25 cellular contexts compared by ENCODE assay signal in genomic region chr5:138790684-138791083, GRCh38. TPM values are rescaled to one million over a fixed set of nuclear protein-coding genes. Genes with fewer than 3 reads are reported as not detected.
DNase-seq lines count a peak whose midpoint lies in the region; ATAC-seq and TF ChIP-seq lines count a peak whose summit lies in the region.
"Had no signal": no experiment of that assay in that cellular context is flagged by ENCODE, and none has a peak within 500 bp of the region (broad histone marks: within the 10 kb centered on the region; RNA-seq: fewer than 3 reads in every experiment).

No MANE protein-coding gene starts in this region.

- no peaks in the 10 kb centered on the region for H3K27me3 ChIP-seq in brain microvascular endothelial cell (replicated peaks)
- no peaks in the 10 kb centered on the region for H3K27me3 ChIP-seq in gastroesophageal sphincter
- H3K27me3 ChIP-seq: body of pancreas, colonic mucosa, neural progenitor cell, tibial nerve had no signal

- H3K27ac Mint-ChIP-seq in HFFc6 (peak overlapping the region; percentile 50), natural killer cell (peak overlapping the region; percentile 53 to 68)
- H3K27ac Mint-ChIP-seq: activated naive CD4-positive, alpha-beta T cell treated with anti-CD3 and anti-CD28 coated beads, Interleukin-2, amount 50 U/mL, for 72 hours; activated T-helper 1 cell treated with anti-CD3 and anti-CD28 coated beads, Interleukin-12 subunit alpha, Interleukin-12 subunit beta, Interleukin-2, Interleukin-4 antibody, amounts not matched to agents 30 ng/mL and 10 ng/mL and 1 ng/mL, durations not matched to agents 14 hours and 24 hours and 36 hours; CD4-positive, CD25-positive, alpha-beta regulatory T cell; neural progenitor cell had no signal

- peak; percentile 84 to 94 (median 90) for ATAC-seq in natural killer cell
- no peak for ATAC-seq in gastroesophageal sphincter
- ATAC-seq in HG03571 (IDR thresholded peaks at IDR 0.05; ENCODE audit: unreplicated experiment) = no peak
- no peak for ATAC-seq in HG02885 (IDR thresholded peaks at IDR 0.05; ENCODE audit: poor library complexity, unreplicated experiment)
- ATAC-seq: body of pancreas had no signal

- H3K9me3 Mint-ChIP-seq in HFFc6 = no peaks in the 10 kb centered on the region
- H3K9me3 Mint-ChIP-seq in natural killer cell = no peaks in the 10 kb centered on the region
- H3K9me3 Mint-ChIP-seq: activated naive CD4-positive, alpha-beta T cell treated with anti-CD3 and anti-CD28 coated beads, Interleukin-2, amount 50 U/mL, for 72 hours; activated T-helper 1 cell treated with anti-CD3 and anti-CD28 coated beads, Interleukin-12 subunit alpha, Interleukin-12 subunit beta, Interleukin-2, Interleukin-4 antibody, amounts not matched to agents 30 ng/mL and 10 ng/mL and 1 ng/mL, durations not matched to agents 14 hours and 24 hours and 36 hours; endodermal cell; neural progenitor cell; stimulated activated naive CD8-positive, alpha-beta T cell treated with anti-CD3 and anti-CD28 coated beads, Interleukin-15, Interleukin-2, amounts not matched to agents 100 ng/mL and 50 ng/mL, for 24 hours had no signal

- WGBS in gastroesophageal sphincter (ENCODE audit: low coverage in 1 of 2), 2 donors = 40 to 77% methylated on average over 1 of the region's 1 CpG

- H3K4me3 ChIP-seq in brain microvascular endothelial cell (ENCODE audit: low read depth, low read length) (no peak overlapping the region), gastroesophageal sphincter (no peak overlapping the region)
- H3K4me3 ChIP-seq: body of pancreas, colonic mucosa, mucosa of descending colon, neural progenitor cell, tibial nerve had no signal

- intact Hi-C loops in natural killer cell (cut with micrococcal nuclease) = no loop called here

- H3K36me3 Mint-ChIP-seq in HFFc6 (ENCODE audit: low read depth) (peaks cover 11% of the 10 kb centered on the region), natural killer cell (no peaks in the 10 kb centered on the region)
- H3K36me3 Mint-ChIP-seq: activated naive CD4-positive, alpha-beta T cell treated with anti-CD3 and anti-CD28 coated beads, Interleukin-2, amount 50 U/mL, for 72 hours had no signal

- in situ Hi-C loops in brain microvascular endothelial cell (cut with HindIII; ENCODE audit: low pct_ligation_motif_present, low sequenced_read_pairs) = no loop called here

- TF ChIP-seq POLR2A in gastroesophageal sphincter (IDR thresholded peaks at IDR 0.05) = no peak

- no peaks in the 10 kb centered on the region for H3K9me3 ChIP-seq in gastroesophageal sphincter
- H3K9me3 ChIP-seq: body of pancreas, colonic mucosa, mucosa of descending colon, tibial nerve had no signal

- H3K27me3 Mint-ChIP-seq in HFFc6 (ENCODE audit: insufficient read depth) (no peaks in the 10 kb centered on the region; the same call in 1 of the 2 replicates), natural killer cell (ENCODE audit: low read depth in 2 of 2) (no peaks in the 10 kb centered on the region)
- H3K27me3 Mint-ChIP-seq: CD4-positive, CD25-positive, alpha-beta regulatory T cell had no signal

- no peak overlapping the region for H3K27ac ChIP-seq in brain microvascular endothelial cell
- H3K27ac ChIP-seq in gastroesophageal sphincter = no peak overlapping the region
- H3K27ac ChIP-seq: body of pancreas, colonic mucosa, neural progenitor cell, tibial nerve had no signal

- no peak for TF ChIP-seq CTCF in HFFc6 (IDR thresholded peaks at IDR 0.05)
- TF ChIP-seq CTCF in brain microvascular endothelial cell (IDR thresholded peaks at IDR 0.05; ENCODE audit: low read depth, low read length, missing control alignments) = no peak
- TF ChIP-seq CTCF in natural killer cell (IDR thresholded peaks at IDR 0.05) = no peak
- no peak for TF ChIP-seq CTCF in gastroesophageal sphincter (IDR thresholded peaks at IDR 0.05)

- peaks cover 9 to 83% (median 19%) of the 10 kb centered on the region in 3 donors for H3K4me1 ChIP-seq in gastroesophageal sphincter
- H3K4me1 ChIP-seq: colonic mucosa had no signal

- H3K4me1 Mint-ChIP-seq in HFFc6 (ENCODE audit: low read depth) (peaks cover 62% of the 10 kb centered on the region), natural killer cell (peaks cover 27 to 33% of the 10 kb centered on the region in 2 donors)

- H3K4me3 Mint-ChIP-seq in HFFc6 (no peak overlapping the region), natural killer cell (peak overlapping the region; percentile 47)
- H3K4me3 Mint-ChIP-seq: activated T-helper 1 cell treated with anti-CD3 and anti-CD28 coated beads, Interleukin-12 subunit alpha, Interleukin-12 subunit beta, Interleukin-2, Interleukin-4 antibody, amounts not matched to agents 30 ng/mL and 10 ng/mL and 1 ng/mL, durations not matched to agents 14 hours and 24 hours and 36 hours; CD4-positive, CD25-positive, alpha-beta regulatory T cell; endodermal cell; neural progenitor cell had no signal

- DNase-seq in EH (ENCODE audit: low read depth) = peak; percentile 41
- peak; percentile 39 for DNase-seq in HFFc6
- peak; percentile 48 for DNase-seq in brain microvascular endothelial cell
- no peak for DNase-seq in natural killer cell
- DNase-seq: activated CD4-positive, CD25-positive, alpha-beta regulatory T cell; body of pancreas; CD4-positive, CD25-positive, alpha-beta regulatory T cell; colonic mucosa; endodermal cell; MM.1S; mucosa of descending colon; NCI-H1436 treated with DMSO at 0.1 percent for 48 hours; NCI-H2171 treated with DMSO at 0.1 percent for 48 hours; NCI-H526 treated with DMSO at 0.1 percent for 48 hours; small intestine; stimulated activated CD4-positive, alpha-beta T cell treated with anti-CD3 and anti-CD28 coated beads, Interleukin-2, amount 100 ng/mL, for 48 hours; T-helper 9 cell had no signal

- H3K36me3 ChIP-seq in brain microvascular endothelial cell (replicated peaks) = peaks cover 4% of the 10 kb centered on the region
- H3K36me3 ChIP-seq in gastroesophageal sphincter = peaks cover 3 to 10% of the 10 kb centered on the region in 2 donors
- H3K36me3 ChIP-seq: colonic mucosa, neural progenitor cell had no signal

- no peak for TF ChIP-seq EP300 in gastroesophageal sphincter (IDR thresholded peaks at IDR 0.05)

RNA-seq across cellular contexts. Expression of gene CTNNA1, which starts 37.5 kb away (rescaled TPM):
- total RNA-seq in HFFc6 (2021; fragmentation: NEBNext Ultra II Directional; extraction: Animal tissue kit (Norgen Biotek cat#: 25700)) = 100 to 1,000 TPM; 282 to 342 (median 292) TPM
- total RNA-seq in natural killer cell (10 to 100 TPM; 34.4 to 53.0 (median 49.8) TPM), gastroesophageal sphincter (100 to 1,000 TPM; 289 to 425 (median 365) TPM)

Comparison
In these comparisons a context has a peak if more than half of its experiments do, and no peak if none do; other contexts are left out.
1. ATAC-seq: peak in natural killer cell (3 of 3); none in gastroesophageal sphincter (single experiment), HG03571 (single experiment) and HG02885 (single experiment).
2. RNA of gene CTNNA1, which starts 37.5 kb away (total RNA-seq): 289 to 425 TPM in gastroesophageal sphincter and 282 to 342 TPM in HFFc6; 34.4 to 53.0 TPM in natural killer cell; every median in the first group is over 4 times any median in the second.